28 cellular contexts compared by ENCODE assay signal in genomic region chr22:36858156-36858555, GRCh38. TPM values are rescaled to one million over a fixed set of nuclear protein-coding genes. Genes with fewer than 3 reads are reported as not detected.
"Had no signal": no experiment of that assay in that cellular context is flagged by ENCODE, and none has a peak within 500 bp of the region (broad histone marks: within the 10 kb centered on the region; RNA-seq: fewer than 3 reads in every experiment).

No MANE protein-coding gene starts in this region.

- DNase-seq: activated CD4-positive, alpha-beta T cell treated with anti-CD3 and anti-CD28 coated beads for 48 hours; activated CD4-positive, alpha-beta T cell treated with anti-CD3 and anti-CD28 coated beads, Interleukin-2, amount 50 U/mL, for 48 hours; activated CD8-positive, alpha-beta memory T cell treated with anti-CD3 and anti-CD28 coated beads, Interleukin-2, amount 50 U/mL, for 48 hours; activated naive CD4-positive, alpha-beta T cell; activated T-cell treated with anti-CD3 and anti-CD28 coated beads, Interleukin-2, amount 50 U/mL, for 24 hours; effector CD8-positive, alpha-beta T cell; esophagus squamous epithelium; foreskin melanocyte; heart right ventricle; left lung; mesendoderm; ovary; retina; small intestine; stimulated activated CD4-positive, alpha-beta T cell treated with anti-CD3 and anti-CD28 coated beads, Interleukin-1b, Interleukin-23, amount 100 ng/mL, for 48 hours; stimulated activated CD4-positive, alpha-beta T cell treated with anti-CD3 and anti-CD28 coated beads, Interleukin-4, amount 100 ng/mL, for 4 hours; stimulated activated CD8-positive, alpha-beta memory T cell treated with anti-CD3 and anti-CD28 coated beads, Interleukin-4, amount 100 ng/mL, for 48 hours; stimulated activated naive CD4-positive, alpha-beta T cell; tibial artery had no signal

- H3K27me3 ChIP-seq: breast epithelium, ovary had no signal

- ATAC-seq: activated naive CD4-positive, alpha-beta T cell treated with anti-CD3 and anti-CD28 coated beads, Interleukin-2, amount 50 U/mL, for 72 hours; heart right ventricle; left lung; sciatic nerve had no signal

- H3K27ac ChIP-seq: breast epithelium, epithelial cell of prostate, esophagus squamous epithelium, ovary, prostate gland, suprapubic skin, tibial artery had no signal

- H3K4me3 ChIP-seq: breast epithelium, esophagus squamous epithelium, heart right ventricle, left lung, lung, ovary, prostate gland, suprapubic skin, tibial artery had no signal

- H3K9me3 ChIP-seq: breast epithelium, esophagus squamous epithelium, heart right ventricle, left lung, ovary, prostate gland, suprapubic skin, tibial artery had no signal

- H3K36me3 ChIP-seq: breast epithelium, esophagus squamous epithelium, heart right ventricle, left lung, ovary, prostate gland, suprapubic skin, tibial artery had no signal

- H3K4me1 ChIP-seq: breast epithelium, prostate gland had no signal

RNA-seq across cellular contexts. Expression of gene NCF4, which starts 2.6 kb away (rescaled TPM):
- total RNA-seq: dermis microvascular lymphatic vessel endothelial cell had no signal

RNA-seq across cellular contexts. Expression of gene PVALB, which starts 41.3 kb away (rescaled TPM):
- total RNA-seq: activated naive CD4-positive, alpha-beta T cell treated with anti-CD3 and anti-CD28 coated beads, Interleukin-2, amount 50 U/mL, for 72 hours; dermis microvascular lymphatic vessel endothelial cell; esophagus squamous epithelium; heart right ventricle; sciatic nerve; suprapubic skin; T-helper 2 cell treated with Interferon-gamma antibody and Interleukin-4, amounts not matched to agents 100 ng/mL and 5 ng/mL, for 36 hours had no signal
